ENCODE assay signal across 15 cellular contexts in the genomic region with DNA sequence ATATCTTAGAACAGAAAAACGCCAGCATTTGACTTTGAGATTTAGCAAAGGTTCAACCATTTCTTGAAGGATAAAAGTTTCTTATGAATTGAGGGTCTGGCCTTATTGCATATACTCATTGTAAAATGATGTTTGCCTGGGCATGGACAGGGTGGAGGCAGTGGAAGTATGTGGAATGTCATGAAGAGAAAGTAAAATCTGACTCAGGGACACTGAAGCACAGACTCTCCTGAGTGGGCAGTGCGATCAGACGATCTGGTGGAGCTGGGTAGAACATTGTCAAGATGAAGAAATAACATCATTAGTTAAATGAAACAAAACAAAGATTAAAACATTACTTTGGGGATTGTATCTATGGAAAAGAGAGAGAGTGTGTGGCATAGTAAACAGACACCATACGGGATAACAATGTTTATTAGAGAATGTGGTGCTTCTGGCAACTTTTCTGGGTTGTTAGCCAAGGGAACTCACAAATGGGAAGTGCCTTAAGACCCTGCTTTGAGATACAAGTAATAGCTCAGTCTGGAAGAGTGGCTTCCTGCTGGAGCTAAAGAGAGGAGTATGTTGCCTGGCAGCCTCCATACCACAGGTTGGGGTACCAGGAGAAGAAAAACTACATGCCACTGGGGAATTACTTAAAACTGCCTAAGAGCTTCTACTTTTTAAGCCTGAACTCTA. TPM values are rescaled to one million over a fixed set of nuclear protein-coding genes. Genes with fewer than 3 reads are reported as not detected.
A peak's percentile ranks its signal among the peaks of the same experiment; 100 is the strongest.
DNase-seq lines count a peak whose midpoint lies in the region; ATAC-seq and TF ChIP-seq lines count a peak whose summit lies in the region.
"Had no signal": no experiment of that assay in that cellular context is flagged by ENCODE, and none has a peak within 500 bp of the region (broad histone marks: within the 10 kb centered on the region; RNA-seq: fewer than 3 reads in every experiment).

No MANE protein-coding gene starts in this region.

- H2AFZ ChIP-seq in ACC112 (ENCODE audit: low read length, unreplicated experiment): no peak overlapping the region
- H2AFZ ChIP-seq in mammary epithelial cell (ENCODE audit: low read depth, low read length): peak overlapping the region; percentile 46

- no peaks in the 10 kb centered on the region for H3K27me3 ChIP-seq in ACC112 (ENCODE audit: insufficient read depth, low read length)
- H3K27me3 ChIP-seq in mammary epithelial cell (ENCODE audit: insufficient read depth, low read length): no peaks in the 10 kb centered on the region
- no peaks in the 10 kb centered on the region for H3K27me3 ChIP-seq in WERI-Rb-1 (ENCODE audit: insufficient read depth, low read depth, severe bottlenecking)
- H3K27me3 ChIP-seq: BE2C, gastrocnemius medialis had no signal

- TF ChIP-seq CTCF in mammary epithelial cell (conservative IDR thresholded peaks at IDR 0.05 in 1 of 2, IDR thresholded peaks at IDR 0.05 in 1 of 2; ENCODE audit: extremely low read depth in 1 of 2, insufficient read depth in 1 of 2, low read depth in 1 of 2, low read length in 2 of 2) (no peak), WERI-Rb-1 (IDR thresholded peaks at IDR 0.05; ENCODE audit: low read depth, low read length) (no peak)

- in situ Hi-C loops in mammary epithelial cell (cut with MboI; ENCODE audit: low sequenced_read_pairs in 2 of 2): no loop called here

- WGBS in mammary epithelial cell (ENCODE audit: low coverage, missing lambda C conversion rate): 50% methylated on average over 4 of the region's 4 CpGs

- H3K27ac ChIP-seq in ACC112 (ENCODE audit: low read depth, low read length) (no peak overlapping the region), mammary epithelial cell (ENCODE audit: insufficient read depth, low read depth, low read length) (peak overlapping the region; percentile 14), WERI-Rb-1 (no peak overlapping the region)
- H3K27ac ChIP-seq: gastrocnemius medialis had no signal

- peak overlapping the region; percentile 74 for H3K4me2 ChIP-seq in mammary epithelial cell (ENCODE audit: insufficient read depth, low read depth, low read length)

- DNase-seq in HT-29 (ENCODE audit: low spot score): peak; percentile 11
- no peak for DNase-seq in mammary epithelial cell
- DNase-seq in lung microvascular endothelial cell (ENCODE audit: low read depth in 2 of 2): peak; percentile 22 to 58
- no peak for DNase-seq in WERI-Rb-1
- DNase-seq in NCI-H69 (lab: John Stamatoyannopoulos, UW): no peak
- DNase-seq: activated CD4-positive, alpha-beta memory T cell treated with anti-CD3 and anti-CD28 coated beads for 36 hours; BE2C; cerebellar nuclear complex; gastrocnemius medialis; GDM1; Karpas-422; left cardiac atrium had no signal

- no peak for ATAC-seq in HG02852 (IDR thresholded peaks at IDR 0.05; ENCODE audit: unreplicated experiment)
- no peak for ATAC-seq in GM18861 (IDR thresholded peaks at IDR 0.05; ENCODE audit: unreplicated experiment)
- ATAC-seq: gastrocnemius medialis, left cardiac atrium had no signal

- no peaks in the 10 kb centered on the region for H3K9me3 ChIP-seq in mammary epithelial cell (replicated peaks; ENCODE audit: insufficient read depth, low read length)
- no peaks in the 10 kb centered on the region for H3K9me3 ChIP-seq in WERI-Rb-1 (ENCODE audit: severe bottlenecking)
- H3K9me3 ChIP-seq: BE2C, gastrocnemius medialis had no signal

- H3K4me1 ChIP-seq in ACC112 (ENCODE audit: control insufficient read depth, insufficient read depth, low read length, unreplicated experiment) (peaks cover 32% of the 10 kb centered on the region), mammary epithelial cell (ENCODE audit: insufficient read depth, low read length) (peaks cover 17% of the 10 kb centered on the region)
- H3K4me1 ChIP-seq: BE2C had no signal

- no TSS peak for BruUV-seq in mammary epithelial cell (replicated peaks; lab: Mats Ljungman, UMichigan)

- H3K79me2 ChIP-seq in ACC112 (ENCODE audit: control insufficient read depth, insufficient read depth, low read length, unreplicated experiment) (peaks cover 64% of the 10 kb centered on the region), mammary epithelial cell (ENCODE audit: insufficient read depth, low read length) (peaks cover 73% of the 10 kb centered on the region)

- dilution Hi-C loops in mammary epithelial cell (cut with HindIII; ENCODE audit: low sequenced_read_pairs): no loop called here

- H3K9ac ChIP-seq in mammary epithelial cell (ENCODE audit: insufficient read depth, low read length): no peak overlapping the region

- no peaks in the 10 kb centered on the region for H4K20me1 ChIP-seq in mammary epithelial cell (ENCODE audit: insufficient read depth, low read length)

- intact Hi-C loops in mammary epithelial cell (cut with micrococcal nuclease): no loop called here

- H3K4me3 ChIP-seq in ACC112 (ENCODE audit: low read depth, low read length): peak overlapping the region; percentile 55
- peak overlapping the region in 1 of 3 experiments; percentile 12 for H3K4me3 ChIP-seq in mammary epithelial cell (replicated peaks in 1 of 3; ENCODE audit: insufficient read depth in 1 of 3, low read depth in 2 of 3, low read length in 3 of 3)
- H3K4me3 ChIP-seq in WERI-Rb-1 (ENCODE audit: low read depth, low read length): no peak overlapping the region
- H3K4me3 ChIP-seq: gastrocnemius medialis had no signal

- CTCF ChIA-PET in mammary epithelial cell (lab: Charles Lee; ENCODE audit: low non-redundant PET): no interaction called here

- H3K36me3 ChIP-seq in ACC112 (ENCODE audit: insufficient read depth, low read length): no peaks in the 10 kb centered on the region
- no peaks in the 10 kb centered on the region for H3K36me3 ChIP-seq in mammary epithelial cell (ENCODE audit: insufficient read depth, low read length)
- peaks cover 7% of the 10 kb centered on the region; the same call in 1 of the 2 replicates for H3K36me3 ChIP-seq in WERI-Rb-1
- H3K36me3 ChIP-seq: BE2C, gastrocnemius medialis had no signal

RNA-seq across cellular contexts. Expression of gene MAP3K3, which starts 4.5 kb away (rescaled TPM):
- 19.4 and 20.1 TPM in 2 replicates for total RNA-seq in HT-29 (2014; rRNA removed; shearing (Covaris generic))
- 10 to 100 TPM; 19.5 to 21.8 TPM for total RNA-seq in mammary epithelial cell
- 12.6 TPM for polyA plus RNA-seq in mammary epithelial cell
- 50.4 TPM for polyA minus RNA-seq in mammary epithelial cell
- 74.8 and 108 TPM in 2 replicates for total RNA-seq in lung microvascular endothelial cell

RNA-seq across cellular contexts. Expression of gene TACO1, which starts 26.0 kb away (rescaled TPM):
- total RNA-seq in HT-29 (2014; rRNA removed; shearing (Covaris generic)): 27.0 and 28.3 TPM in 2 replicates
- total RNA-seq in mammary epithelial cell (10 to 100 TPM; 14.5 to 28.7 TPM), lung microvascular endothelial cell (13.3 and 14.6 TPM in 2 replicates)
- polyA plus RNA-seq in mammary epithelial cell: 25.1 TPM
- 19.2 TPM for polyA minus RNA-seq in mammary epithelial cell

Comparison
In these comparisons a context has a peak if more than half of its experiments do, and no peak if none do; other contexts are left out.
1. DNase-seq: peak in HT-29 (single experiment) and lung microvascular endothelial cell (2 of 2); none in mammary epithelial cell (single experiment), WERI-Rb-1 (single experiment) and NCI-H69 (single experiment).